ENCODE assay signal across 18 cellular contexts in the genomic region with DNA sequence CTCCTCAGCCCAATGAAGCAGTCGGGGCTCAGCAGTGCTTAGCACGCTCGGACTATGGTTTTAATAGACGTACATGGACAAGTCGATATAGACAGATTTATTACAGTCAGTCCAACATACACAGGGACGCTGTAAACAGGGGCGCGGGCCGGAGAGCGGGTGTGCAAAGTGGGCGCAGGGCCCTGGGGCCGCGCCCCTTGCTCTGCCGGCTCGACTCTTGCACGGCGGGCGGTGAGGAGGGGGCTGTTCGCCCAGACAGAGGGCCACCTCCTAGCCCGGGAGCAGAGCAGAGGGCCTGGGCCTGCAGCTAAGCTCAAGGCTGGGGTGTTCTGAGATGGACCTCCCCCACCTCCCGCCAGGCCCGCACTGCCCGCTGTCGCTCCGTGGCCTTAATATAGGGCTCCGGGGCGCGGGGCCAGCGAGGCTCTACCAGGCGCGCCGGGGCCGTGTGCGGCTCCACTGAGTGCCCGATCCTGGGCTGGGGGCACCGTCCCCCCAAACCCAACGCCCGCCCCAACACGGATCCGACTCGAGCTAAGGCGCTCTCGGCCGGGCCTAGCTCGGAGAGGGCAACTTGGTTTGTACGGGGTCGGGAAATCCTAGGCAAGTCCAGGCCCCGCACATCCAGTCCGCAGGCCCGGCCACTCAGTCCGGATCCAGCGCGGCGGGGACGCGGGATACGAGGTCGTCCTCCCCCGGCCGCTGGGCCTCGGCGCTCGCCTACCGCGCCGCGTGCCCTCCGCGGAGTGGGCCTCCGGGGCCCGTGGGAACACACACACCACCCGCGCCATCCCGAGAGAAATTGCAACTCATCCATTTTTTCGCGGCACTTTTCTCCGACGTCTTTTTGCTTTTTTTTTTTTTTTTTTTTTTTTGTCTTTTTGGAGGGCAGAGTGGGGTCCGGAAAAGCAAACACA. TPM values are rescaled to one million over a fixed set of nuclear protein-coding genes. Genes with fewer than 3 reads are reported as not detected.
A peak's percentile ranks its signal among the peaks of the same experiment; 100 is the strongest.
DNase-seq lines count a peak whose midpoint lies in the region; ATAC-seq and TF ChIP-seq lines count a peak whose summit lies in the region.
"Had no signal": no experiment of that assay in that cellular context is flagged by ENCODE, and none has a peak within 500 bp of the region (broad histone marks: within the 10 kb centered on the region; RNA-seq: fewer than 3 reads in every experiment).

No MANE protein-coding gene starts in this region.

- peaks cover 33% of the 10 kb centered on the region for H3K4me1 Mint-ChIP-seq in activated B cell treated with CpG ODN at 0.5 μM for 24 hours
- H3K4me1 Mint-ChIP-seq in stimulated activated naive B cell treated with anti-CD40 and anti-IgM and Interleukin-4, amounts not matched to agents 10 μg/mL and 1 μg/mL and 100 μg/mL, for 72 hours, result peaks cover 30 to 43% of the 10 kb centered on the region in 2 donors

- no peaks in the 10 kb centered on the region for H3K36me3 ChIP-seq in HUES48 (ENCODE audit: control insufficient read depth, insufficient read depth, low read length)
- H3K36me3 ChIP-seq: adrenal gland, BLaER1, neutrophil had no signal

- H3K9me3 ChIP-seq in HUES48 (ENCODE audit: control insufficient read depth, insufficient read depth, low read length), result no peaks in the 10 kb centered on the region
- H3K9me3 ChIP-seq: adrenal gland, neutrophil had no signal

- ATAC-seq in activated B cell treated with CpG ODN at 0.5 μM for 24 hours (ENCODE audit: low read depth) (no peak), HG03280 (IDR thresholded peaks at IDR 0.05; ENCODE audit: unreplicated experiment) (no peak)
- no peak for ATAC-seq in stimulated activated naive B cell treated with anti-CD40 and anti-IgM and Interleukin-4, amounts not matched to agents 10 μg/mL and 1 μg/mL and 100 μg/mL, for 72 hours (replicated peaks)
- ATAC-seq: Panc1, sciatic nerve had no signal

- H3K27me3 ChIP-seq in HUES48 (ENCODE audit: control insufficient read depth, insufficient read depth, low read length), result peaks cover 89% of the 10 kb centered on the region

- intact Hi-C loops in activated B cell treated with CpG ODN at 0.5 μM for 24 hours (cut with micrococcal nuclease), result no loop called here

- H3K27me3 Mint-ChIP-seq in activated B cell treated with CpG ODN at 0.5 μM for 24 hours, result peaks cover 53% of the 10 kb centered on the region
- peaks cover 68 to 88% of the 10 kb centered on the region in 2 donors for H3K27me3 Mint-ChIP-seq in stimulated activated naive B cell treated with anti-CD40 and anti-IgM and Interleukin-4, amounts not matched to agents 10 μg/mL and 1 μg/mL and 100 μg/mL, for 72 hours

- peaks cover 17% of the 10 kb centered on the region for H3K4me1 ChIP-seq in HUES48 (ENCODE audit: control insufficient read depth, insufficient read depth, low read length)
- H3K4me1 ChIP-seq: BLaER1 had no signal

- TF ChIP-seq CTCF in activated B cell treated with CpG ODN at 0.5 μM for 24 hours (IDR thresholded peaks at IDR 0.05), result no peak

- no peak for DNase-seq in activated B cell treated with CpG ODN at 0.5 μM for 24 hours
- peak; percentile 20 for DNase-seq in iris pigment epithelial cell (ENCODE audit: low read depth)
- DNase-seq in stimulated activated naive B cell treated with anti-CD40 and anti-IgM and Interleukin-4, amounts not matched to agents 10 μg/mL and 1 μg/mL and 100 μg/mL, for 72 hours, result no peak
- no peak for DNase-seq in Kasumi-1 (lab: John Stamatoyannopoulos, UW)
- no peak for DNase-seq in dermis blood vessel endothelial cell
- DNase-seq: adrenal gland; central memory CD4-positive, alpha-beta T cell; DMS 273 treated with DMSO at 0.1 percent for 48 hours; NCI-H1092; stimulated activated CD4-positive, alpha-beta T cell treated with anti-CD3 and anti-CD28 coated beads, Interleukin-2, amount 100 ng/mL, for 48 hours had no signal

- H3K4me3 Mint-ChIP-seq in activated B cell treated with CpG ODN at 0.5 μM for 24 hours, result peak overlapping the region; percentile 8
- peak overlapping the region; percentile 46 to 61 for H3K4me3 Mint-ChIP-seq in stimulated activated naive B cell treated with anti-CD40 and anti-IgM and Interleukin-4, amounts not matched to agents 10 μg/mL and 1 μg/mL and 100 μg/mL, for 72 hours

- no peak overlapping the region for H3K9ac ChIP-seq in HUES48 (ENCODE audit: low read depth, low read length)
- H3K9ac ChIP-seq: BLaER1 had no signal

- CTCF ChIA-PET in activated B cell treated with CpG ODN at 0.5 μM for 24 hours (lab: Charles Lee), result no interaction called here

- no peak overlapping the region for H3K27ac Mint-ChIP-seq in activated B cell treated with CpG ODN at 0.5 μM for 24 hours
- peak overlapping the region; percentile 88 for H3K27ac Mint-ChIP-seq in stimulated activated naive B cell treated with anti-CD40 and anti-IgM and Interleukin-4, amounts not matched to agents 10 μg/mL and 1 μg/mL and 100 μg/mL, for 72 hours

- H3K27ac ChIP-seq in HUES48 (ENCODE audit: low read depth, low read length), result no peak overlapping the region
- H3K27ac ChIP-seq: adrenal gland, BLaER1, neutrophil, VCaP had no signal

- H3K9me3 Mint-ChIP-seq in activated B cell treated with CpG ODN at 0.5 μM for 24 hours, result peaks cover 5% of the 10 kb centered on the region
- peaks cover 5 to 7% of the 10 kb centered on the region in 2 donors for H3K9me3 Mint-ChIP-seq in stimulated activated naive B cell treated with anti-CD40 and anti-IgM and Interleukin-4, amounts not matched to agents 10 μg/mL and 1 μg/mL and 100 μg/mL, for 72 hours

- peak overlapping the region; percentile 30; the same call in 1 of the 2 replicates for H3K4me3 ChIP-seq in HUES48 (ENCODE audit: low read depth, low read length)
- H3K4me3 ChIP-seq: adrenal gland, BLaER1 had no signal

- H3K36me3 Mint-ChIP-seq in activated B cell treated with CpG ODN at 0.5 μM for 24 hours (ENCODE audit: low read depth), result no peaks in the 10 kb centered on the region
- peaks cover 8 to 10% of the 10 kb centered on the region in 2 donors for H3K36me3 Mint-ChIP-seq in stimulated activated naive B cell treated with anti-CD40 and anti-IgM and Interleukin-4, amounts not matched to agents 10 μg/mL and 1 μg/mL and 100 μg/mL, for 72 hours

- POLR2A ChIA-PET in activated B cell treated with CpG ODN at 0.5 μM for 24 hours (lab: Charles Lee), result no interaction called here

RNA-seq across cellular contexts. Expression of gene PITX1, which starts 6.1 kb away (rescaled TPM):
- total RNA-seq in activated B cell treated with CpG ODN at 0.5 μM for 24 hours (not detected in 2 replicates), dermis blood vessel endothelial cell (0.51 TPM in 1 of 2 replicates, not detected in the other)
- total RNA-seq: frontal cortex had no signal
